Comparison of ENCODE assay signal across 1 cellular context in the genomic region with DNA sequence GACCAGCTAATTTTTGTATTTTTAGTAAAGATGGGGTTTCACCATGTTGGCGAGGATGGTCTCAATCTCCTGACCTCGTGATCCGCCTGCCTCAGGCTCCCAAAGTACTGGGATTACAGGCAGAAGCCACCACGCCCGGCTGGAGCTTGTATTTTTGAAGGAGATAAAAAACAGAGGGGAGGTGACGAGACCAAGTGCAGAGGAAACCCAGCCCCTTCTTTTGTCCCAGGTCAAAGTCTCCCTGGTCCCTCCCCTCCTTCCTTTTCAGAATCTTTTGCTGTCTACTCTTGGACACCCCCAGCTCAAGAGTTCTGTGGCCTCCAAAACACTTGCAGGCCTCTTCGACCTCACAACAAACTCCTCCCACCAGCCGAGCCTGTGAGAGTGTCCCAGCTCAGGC.
TF ChIP-seq lines count a peak whose summit lies in the region.

No MANE protein-coding gene starts in this region.

TF ChIP-seq in WTC11, 78 proteins besides CTCF, POLR2A, EP300 and RAD21:
- TF ChIP-seq, protein P1, sequence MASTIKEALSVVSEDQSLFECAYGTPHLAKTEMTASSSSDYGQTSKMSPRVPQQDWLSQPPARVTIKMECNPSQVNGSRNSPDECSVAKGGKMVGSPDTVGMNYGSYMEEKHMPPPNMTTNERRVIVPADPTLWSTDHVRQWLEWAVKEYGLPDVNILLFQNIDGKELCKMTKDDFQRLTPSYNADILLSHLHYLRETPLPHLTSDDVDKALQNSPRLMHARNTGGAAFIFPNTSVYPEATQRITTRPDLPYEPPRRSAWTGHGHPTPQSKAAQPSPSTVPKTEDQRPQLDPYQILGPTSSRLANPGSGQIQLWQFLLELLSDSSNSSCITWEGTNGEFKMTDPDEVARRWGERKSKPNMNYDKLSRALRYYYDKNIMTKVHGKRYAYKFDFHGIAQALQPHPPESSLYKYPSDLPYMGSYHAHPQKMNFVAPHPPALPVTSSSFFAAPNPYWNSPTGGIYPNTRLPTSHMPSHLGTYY (CRISPR knock-in tag; IDR thresholded peaks at IDR 0.05), result no peak
- TF ChIP-seq, protein P2, sequence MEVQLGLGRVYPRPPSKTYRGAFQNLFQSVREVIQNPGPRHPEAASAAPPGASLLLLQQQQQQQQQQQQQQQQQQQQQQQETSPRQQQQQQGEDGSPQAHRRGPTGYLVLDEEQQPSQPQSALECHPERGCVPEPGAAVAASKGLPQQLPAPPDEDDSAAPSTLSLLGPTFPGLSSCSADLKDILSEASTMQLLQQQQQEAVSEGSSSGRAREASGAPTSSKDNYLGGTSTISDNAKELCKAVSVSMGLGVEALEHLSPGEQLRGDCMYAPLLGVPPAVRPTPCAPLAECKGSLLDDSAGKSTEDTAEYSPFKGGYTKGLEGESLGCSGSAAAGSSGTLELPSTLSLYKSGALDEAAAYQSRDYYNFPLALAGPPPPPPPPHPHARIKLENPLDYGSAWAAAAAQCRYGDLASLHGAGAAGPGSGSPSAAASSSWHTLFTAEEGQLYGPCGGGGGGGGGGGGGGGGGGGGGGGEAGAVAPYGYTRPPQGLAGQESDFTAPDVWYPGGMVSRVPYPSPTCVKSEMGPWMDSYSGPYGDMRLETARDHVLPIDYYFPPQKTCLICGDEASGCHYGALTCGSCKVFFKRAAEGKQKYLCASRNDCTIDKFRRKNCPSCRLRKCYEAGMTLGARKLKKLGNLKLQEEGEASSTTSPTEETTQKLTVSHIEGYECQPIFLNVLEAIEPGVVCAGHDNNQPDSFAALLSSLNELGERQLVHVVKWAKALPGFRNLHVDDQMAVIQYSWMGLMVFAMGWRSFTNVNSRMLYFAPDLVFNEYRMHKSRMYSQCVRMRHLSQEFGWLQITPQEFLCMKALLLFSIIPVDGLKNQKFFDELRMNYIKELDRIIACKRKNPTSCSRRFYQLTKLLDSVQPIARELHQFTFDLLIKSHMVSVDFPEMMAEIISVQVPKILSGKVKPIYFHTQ (CRISPR knock-in tag; IDR thresholded peaks at IDR 0.05), result no peak
- TF ChIP-seq MXD4 (CRISPR knock-in tag; IDR thresholded peaks at IDR 0.05; ENCODE audit: borderline replicate concordance), result no peak
- no peak for TF ChIP-seq NR2C2 (CRISPR knock-in tag; IDR thresholded peaks at IDR 0.05)
- no peak for TF ChIP-seq RELA (CRISPR knock-in tag; IDR thresholded peaks at IDR 0.05; ENCODE audit: borderline replicate concordance)
- TF ChIP-seq TCF7 (CRISPR knock-in tag; IDR thresholded peaks at IDR 0.05; ENCODE audit: low read depth), result no peak
- TF ChIP-seq, protein P3, sequence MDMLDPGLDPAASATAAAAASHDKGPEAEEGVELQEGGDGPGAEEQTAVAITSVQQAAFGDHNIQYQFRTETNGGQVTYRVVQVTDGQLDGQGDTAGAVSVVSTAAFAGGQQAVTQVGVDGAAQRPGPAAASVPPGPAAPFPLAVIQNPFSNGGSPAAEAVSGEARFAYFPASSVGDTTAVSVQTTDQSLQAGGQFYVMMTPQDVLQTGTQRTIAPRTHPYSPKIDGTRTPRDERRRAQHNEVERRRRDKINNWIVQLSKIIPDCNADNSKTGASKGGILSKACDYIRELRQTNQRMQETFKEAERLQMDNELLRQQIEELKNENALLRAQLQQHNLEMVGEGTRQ (CRISPR knock-in tag; IDR thresholded peaks at IDR 0.05), result no peak
- TF ChIP-seq JAZF1 (CRISPR knock-in tag; IDR thresholded peaks at IDR 0.05), result no peak
- TF ChIP-seq, protein P4, sequence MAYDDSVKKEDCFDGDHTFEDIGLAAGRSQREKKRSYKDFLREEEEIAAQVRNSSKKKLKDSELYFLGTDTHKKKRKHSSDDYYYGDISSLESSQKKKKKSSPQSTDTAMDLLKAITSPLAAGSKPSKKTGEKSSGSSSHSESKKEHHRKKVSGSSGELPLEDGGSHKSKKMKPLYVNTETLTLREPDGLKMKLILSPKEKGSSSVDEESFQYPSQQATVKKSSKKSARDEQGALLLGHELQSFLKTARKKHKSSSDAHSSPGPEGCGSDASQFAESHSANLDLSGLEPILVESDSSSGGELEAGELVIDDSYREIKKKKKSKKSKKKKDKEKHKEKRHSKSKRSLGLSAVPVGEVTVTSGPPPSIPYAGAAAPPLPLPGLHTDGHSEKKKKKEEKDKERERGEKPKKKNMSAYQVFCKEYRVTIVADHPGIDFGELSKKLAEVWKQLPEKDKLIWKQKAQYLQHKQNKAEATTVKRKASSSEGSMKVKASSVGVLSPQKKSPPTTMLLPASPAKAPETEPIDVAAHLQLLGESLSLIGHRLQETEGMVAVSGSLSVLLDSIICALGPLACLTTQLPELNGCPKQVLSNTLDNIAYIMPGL (CRISPR knock-in tag; IDR thresholded peaks at IDR 0.05), result no peak
- TF ChIP-seq CBFB (CRISPR knock-in tag; IDR thresholded peaks at IDR 0.05; ENCODE audit: low read depth), result no peak
- no peak for TF ChIP-seq ZBTB21 (CRISPR knock-in tag; IDR thresholded peaks at IDR 0.05; ENCODE audit: borderline replicate concordance)
- TF ChIP-seq ZNF232 (CRISPR knock-in tag; IDR thresholded peaks at IDR 0.05), result no peak
- no peak for TF ChIP-seq IRF2 (CRISPR knock-in tag; IDR thresholded peaks at IDR 0.05; ENCODE audit: borderline replicate concordance, low read depth)
- TF ChIP-seq SMAD3 (CRISPR knock-in tag; IDR thresholded peaks at IDR 0.05; ENCODE audit: borderline replicate concordance), result no peak
- TF ChIP-seq NFE2L1 (CRISPR knock-in tag; IDR thresholded peaks at IDR 0.05), result no peak
- TF ChIP-seq, protein P5, sequence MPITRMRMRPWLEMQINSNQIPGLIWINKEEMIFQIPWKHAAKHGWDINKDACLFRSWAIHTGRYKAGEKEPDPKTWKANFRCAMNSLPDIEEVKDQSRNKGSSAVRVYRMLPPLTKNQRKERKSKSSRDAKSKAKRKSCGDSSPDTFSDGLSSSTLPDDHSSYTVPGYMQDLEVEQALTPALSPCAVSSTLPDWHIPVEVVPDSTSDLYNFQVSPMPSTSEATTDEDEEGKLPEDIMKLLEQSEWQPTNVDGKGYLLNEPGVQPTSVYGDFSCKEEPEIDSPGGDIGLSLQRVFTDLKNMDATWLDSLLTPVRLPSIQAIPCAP (CRISPR knock-in tag; IDR thresholded peaks at IDR 0.05), result no peak
- TF ChIP-seq FOXP1 (CRISPR knock-in tag; IDR thresholded peaks at IDR 0.05; ENCODE audit: borderline replicate concordance), result no peak
- no peak for TF ChIP-seq TEAD4 (CRISPR knock-in tag; IDR thresholded peaks at IDR 0.05)
- no peak for TF ChIP-seq ESRRA (CRISPR knock-in tag; IDR thresholded peaks at IDR 0.05; ENCODE audit: borderline replicate concordance)
- TF ChIP-seq GABPB1 (CRISPR knock-in tag; IDR thresholded peaks at IDR 0.05), result no peak
TF ChIP-seq in WTC11: peak in this region for 0.
